In the genomic region with DNA sequence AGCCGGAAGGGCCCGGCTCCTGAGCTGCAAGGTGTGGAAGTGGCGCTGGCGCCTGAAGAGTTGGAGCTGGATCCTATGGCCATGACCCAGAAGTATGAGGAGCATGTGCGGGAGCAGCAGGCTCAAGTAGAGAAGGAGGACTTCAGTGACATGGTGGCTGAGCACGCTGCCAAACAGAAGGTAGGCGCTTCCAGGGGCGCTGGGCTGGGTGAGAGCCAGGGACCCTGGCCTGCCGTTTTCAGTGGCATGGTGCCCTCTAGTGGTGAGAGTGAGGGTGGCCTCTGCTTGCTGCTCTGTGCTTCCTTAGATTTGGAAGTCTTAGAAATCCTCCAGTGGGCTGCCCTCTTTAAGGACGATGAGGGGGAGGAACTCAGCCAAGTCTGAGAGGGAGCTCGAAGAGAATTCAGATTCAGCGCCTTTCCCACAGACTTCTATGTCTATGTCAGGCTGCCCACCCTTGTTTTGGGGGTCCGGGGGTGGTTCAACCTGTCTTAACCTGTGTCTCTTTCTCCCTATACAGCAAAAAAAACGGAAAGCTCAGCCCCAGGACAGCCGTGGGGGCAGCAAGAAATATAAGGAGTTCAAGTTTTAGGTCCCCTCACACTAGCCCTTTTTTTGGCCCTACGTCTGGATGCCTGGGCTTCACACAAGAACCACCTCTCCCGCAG, we compare ENCODE assay signal across 8 cellular contexts. TPM values are rescaled to one million over a fixed set of nuclear protein-coding genes. Genes with fewer than 3 reads are reported as not detected.
DNase-seq lines count a peak whose midpoint lies in the region; ATAC-seq and TF ChIP-seq lines count a peak whose summit lies in the region.

No MANE protein-coding gene starts in this region.

- H3K27ac Mint-ChIP-seq in HFFc6 = peak overlapping the region; percentile 90
- H3K27ac Mint-ChIP-seq in activated T-cell treated with anti-CD3 and anti-CD28 coated beads, Interleukin-2, amount 50 U/mL, for 24 hours = peak overlapping the region; percentile 94
- H3K27ac Mint-ChIP-seq in naive thymus-derived CD4-positive, alpha-beta T cell = peak overlapping the region; percentile 88 to 99 (median 94)

- H3K36me3 ChIP-seq in OCI-LY3 (replicated peaks; ENCODE audit: low read depth, low read length) (peaks cover 61% of the 10 kb centered on the region), esophagus (ENCODE audit: control insufficient read depth in 2 of 2, insufficient read depth in 2 of 2, low read length in 1 of 2) (peaks cover 3 to 20% of the 10 kb centered on the region in 2 donors)
- H3K36me3 ChIP-seq in naive thymus-derived CD4-positive, alpha-beta T cell (ENCODE audit: control insufficient read depth in 2 of 3, insufficient read depth in 3 of 3, low read length in 3 of 3) = peaks cover 16 to 53% (median 30%) of the 10 kb centered on the region in 3 experiments

- no peaks in the 10 kb centered on the region for H3K9me3 Mint-ChIP-seq in HFFc6
- no peaks in the 10 kb centered on the region for H3K9me3 Mint-ChIP-seq in activated T-cell treated with anti-CD3 and anti-CD28 coated beads, Interleukin-2, amount 50 U/mL, for 24 hours
- H3K9me3 Mint-ChIP-seq in naive thymus-derived CD4-positive, alpha-beta T cell = peaks cover 0 to 6% (median 0%) of the 10 kb centered on the region in 11 donors

- H2AFZ ChIP-seq in OCI-LY3 (ENCODE audit: low read depth, low read length) = no peak overlapping the region

- H3K4me3 ChIP-seq in OCI-LY3 (ENCODE audit: low read length) (no peak overlapping the region), esophagus (ENCODE audit: low read depth in 1 of 2, low read length in 2 of 2) (no peak overlapping the region)
- no peak overlapping the region for H3K4me3 ChIP-seq in naive thymus-derived CD4-positive, alpha-beta T cell (ENCODE audit: low read length)

- no peaks in the 10 kb centered on the region; the same call in none of the 2 replicates for H3K27me3 Mint-ChIP-seq in HFFc6 (ENCODE audit: insufficient read depth)
- H3K27me3 Mint-ChIP-seq in activated T-cell treated with anti-CD3 and anti-CD28 coated beads, Interleukin-2, amount 50 U/mL, for 24 hours = no peaks in the 10 kb centered on the region
- H3K27me3 Mint-ChIP-seq in naive thymus-derived CD4-positive, alpha-beta T cell = no peaks in the 10 kb centered on the region

- H3K27me3 ChIP-seq in OCI-LY3 (ENCODE audit: low read depth, low read length) = no peaks in the 10 kb centered on the region
- H3K27me3 ChIP-seq in esophagus (ENCODE audit: control insufficient read depth in 1 of 2, insufficient read depth in 2 of 2, low read length in 2 of 2) = no peaks in the 10 kb centered on the region
- H3K27me3 ChIP-seq in naive thymus-derived CD4-positive, alpha-beta T cell (ENCODE audit: control insufficient read depth in 2 of 2, insufficient read depth in 2 of 2, low read length in 2 of 2) = no peaks in the 10 kb centered on the region

- no peak overlapping the region for H3K9ac ChIP-seq in OCI-LY3 (ENCODE audit: low read length)

- peaks cover 41% of the 10 kb centered on the region for H3K4me1 Mint-ChIP-seq in HFFc6 (ENCODE audit: low read depth)
- peaks cover 73% of the 10 kb centered on the region for H3K4me1 Mint-ChIP-seq in activated T-cell treated with anti-CD3 and anti-CD28 coated beads, Interleukin-2, amount 50 U/mL, for 24 hours (ENCODE audit: low read depth)
- peaks cover 50 to 67% (median 58%) of the 10 kb centered on the region in 7 donors for H3K4me1 Mint-ChIP-seq in naive thymus-derived CD4-positive, alpha-beta T cell

- DNase-seq in C1 segment of cervical spinal cord (lab: John Stamatoyannopoulos, UW) (peak in 10 of 14 donors; percentile 20 to 69 (median 35)), HFFc6 (peak; percentile 52)
- DNase-seq in activated T-cell treated with anti-CD3 and anti-CD28 coated beads, Interleukin-2, amount 50 U/mL, for 24 hours = peak; percentile 81
- DNase-seq in naive thymus-derived CD4-positive, alpha-beta T cell = peak; percentile 55 to 78 (median 71)
- DNase-seq in stimulated activated naive CD8-positive, alpha-beta T cell treated with anti-CD3 and anti-CD28 coated beads, Interleukin-15, Interleukin-2, amounts not matched to agents 100 U/mL and 50 U/mL, for 24 hours = peak; percentile 83

- H3K4me3 Mint-ChIP-seq in HFFc6 = peak overlapping the region; percentile 52
- H3K4me3 Mint-ChIP-seq in activated T-cell treated with anti-CD3 and anti-CD28 coated beads, Interleukin-2, amount 50 U/mL, for 24 hours = peak overlapping the region; percentile 19
- peak overlapping the region; percentile 15 to 96 (median 78) for H3K4me3 Mint-ChIP-seq in naive thymus-derived CD4-positive, alpha-beta T cell

- peaks cover 3% of the 10 kb centered on the region; the same call in 1 of the 2 replicates for H4K20me1 ChIP-seq in OCI-LY3 (ENCODE audit: insufficient read depth, low read length)

- ATAC-seq in naive thymus-derived CD4-positive, alpha-beta T cell = peak; percentile 58
- ATAC-seq in stimulated activated naive CD8-positive, alpha-beta T cell treated with anti-CD3 and anti-CD28 coated beads, Interleukin-15, Interleukin-2, amounts not matched to agents 100 U/mL and 50 U/mL, for 24 hours = peak; percentile 45
- no peak for ATAC-seq in HG03280 (IDR thresholded peaks at IDR 0.05; ENCODE audit: unreplicated experiment)

- intact Hi-C loops in naive thymus-derived CD4-positive, alpha-beta T cell (cut with micrococcal nuclease) = loop anchor here (1.0 to 5.0 kb wide), 7 partner anchors 23 to 66 kb away; a partner anchor contains a TSS

- H3K36me3 Mint-ChIP-seq in HFFc6 (ENCODE audit: low read depth) = peaks cover 68% of the 10 kb centered on the region
- peaks cover 85% of the 10 kb centered on the region for H3K36me3 Mint-ChIP-seq in activated T-cell treated with anti-CD3 and anti-CD28 coated beads, Interleukin-2, amount 50 U/mL, for 24 hours (ENCODE audit: low read depth)
- H3K36me3 Mint-ChIP-seq in naive thymus-derived CD4-positive, alpha-beta T cell = peaks cover 20 to 58% (median 44%) of the 10 kb centered on the region in 5 donors

- H3K4me2 ChIP-seq in OCI-LY3 (ENCODE audit: low read length) = no peak overlapping the region

- TF ChIP-seq CTCF in HFFc6 (IDR thresholded peaks at IDR 0.05) (peak; percentile 97), OCI-LY3 (IDR thresholded peaks at IDR 0.05; ENCODE audit: low read depth, low read length) (peak; percentile 95)

- 47 to 48% methylated on average over 17 of the region's 17 CpGs for WGBS in esophagus, 2 donors

- H3K79me2 ChIP-seq in OCI-LY3 (ENCODE audit: low read length) = peaks cover 8% of the 10 kb centered on the region

- CTCF ChIA-PET in naive thymus-derived CD4-positive, alpha-beta T cell (lab: Charles Lee) = interaction anchor here (0.5 to 8.7 kb wide), 32 partner anchors 8 to 291 kb away, joined by 3 to 67 read pairs (median 5); a partner anchor contains a TSS

- peak overlapping the region; percentile 70 for H3K27ac ChIP-seq in OCI-LY3 (ENCODE audit: low read length)
- H3K27ac ChIP-seq in esophagus (ENCODE audit: low read depth in 2 of 2, low read length in 1 of 2) = peak overlapping the region; percentile 77 to 92
- H3K27ac ChIP-seq in naive thymus-derived CD4-positive, alpha-beta T cell (ENCODE audit: low read depth, low read length) = peak overlapping the region; percentile 84

- H3K9me3 ChIP-seq in OCI-LY3 (ENCODE audit: insufficient read depth, low read length) = no peaks in the 10 kb centered on the region
- no peaks in the 10 kb centered on the region for H3K9me3 ChIP-seq in esophagus (ENCODE audit: control insufficient read depth in 2 of 2, insufficient read depth in 1 of 2, low read depth in 1 of 2, low read length in 1 of 2)
- no peaks in the 10 kb centered on the region for H3K9me3 ChIP-seq in naive thymus-derived CD4-positive, alpha-beta T cell (ENCODE audit: control insufficient read depth in 2 of 3, low read length in 3 of 3)

- POLR2A ChIA-PET in naive thymus-derived CD4-positive, alpha-beta T cell (lab: Charles Lee) = interaction anchor here (0.6 to 8.2 kb wide), 15 partner anchors 8 to 365 kb away, joined by 3 to 139 read pairs (median 5); a partner anchor contains a TSS

- H3K4me1 ChIP-seq in OCI-LY3 (ENCODE audit: low read length) = peaks cover 23% of the 10 kb centered on the region
- peaks cover 0 to 6% of the 10 kb centered on the region in 2 donors for H3K4me1 ChIP-seq in esophagus (ENCODE audit: control insufficient read depth in 2 of 2, insufficient read depth in 2 of 2, low read length in 1 of 2)
- peaks cover 18 to 19% of the 10 kb centered on the region in 2 donors for H3K4me1 ChIP-seq in naive thymus-derived CD4-positive, alpha-beta T cell (ENCODE audit: control insufficient read depth in 2 of 2, insufficient read depth in 2 of 2, low read length in 2 of 2)

RNA-seq across cellular contexts. Expression of a gene that starts 1.8 kb away (rescaled TPM):
- 100 to 1,000 TPM in 2 of 6 experiments, 10 to 100 TPM in 4; 82.8 to 114 (median 91.8) TPM for total RNA-seq in HFFc6 (2021; fragmentation: NEBNext Ultra II Directional; extraction: Animal tissue kit (Norgen Biotek cat#: 25700))
- 10 to 100 TPM; 16.0 to 24.8 TPM for polyA plus RNA-seq in esophagus
- 100 to 1,000 TPM; 100 to 314 (median 252) TPM for total RNA-seq in naive thymus-derived CD4-positive, alpha-beta T cell
- polyA plus RNA-seq in naive thymus-derived CD4-positive, alpha-beta T cell = 100 to 1,000 TPM in 1 of 2 donors, 10 to 100 TPM in 1; 48.0 to 116 TPM

RNA-seq across cellular contexts. Expression of a gene that starts 16.1 kb away (rescaled TPM):
- total RNA-seq in HFFc6 (2021; fragmentation: NEBNext Ultra II Directional; extraction: Animal tissue kit (Norgen Biotek cat#: 25700)) = 100 to 1,000 TPM; 199 to 240 (median 222) TPM
- polyA plus RNA-seq in esophagus = 10 to 100 TPM; 61.9 to 80.2 TPM
- total RNA-seq in naive thymus-derived CD4-positive, alpha-beta T cell = 100 to 1,000 TPM; 163 to 248 (median 206) TPM
- polyA plus RNA-seq in naive thymus-derived CD4-positive, alpha-beta T cell = 100 to 1,000 TPM in 1 of 2 donors, 10 to 100 TPM in 1; 81.8 to 140 TPM

RNA-seq across cellular contexts. Expression of a gene that starts 19.3 kb away (rescaled TPM):
- under 1 TPM in 1 of 6 experiments, not detected in 5; 0.14 TPM for total RNA-seq in HFFc6 (2021; fragmentation: NEBNext Ultra II Directional; extraction: Animal tissue kit (Norgen Biotek cat#: 25700))
- under 1 TPM in 1 of 2 donors, not detected in 1; 0.01 TPM for polyA plus RNA-seq in esophagus
- total RNA-seq in naive thymus-derived CD4-positive, alpha-beta T cell = not detected
- not detected for polyA plus RNA-seq in naive thymus-derived CD4-positive, alpha-beta T cell

RNA-seq across cellular contexts. Expression of a gene that starts 42.0 kb away (rescaled TPM):
- 1 to 10 TPM; 2.1 to 3.8 (median 2.7) TPM for total RNA-seq in HFFc6 (2021; fragmentation: NEBNext Ultra II Directional; extraction: Animal tissue kit (Norgen Biotek cat#: 25700))
- under 1 TPM; 0.05 to 0.06 TPM for polyA plus RNA-seq in esophagus
- total RNA-seq in naive thymus-derived CD4-positive, alpha-beta T cell = 1 to 10 TPM in 2 of 5 experiments, not detected in 3; 1.4 to 4.2 TPM
- not detected for polyA plus RNA-seq in naive thymus-derived CD4-positive, alpha-beta T cell

RNA-seq across cellular contexts. Expression of a gene that starts 56.5 kb away (rescaled TPM):
- under 1 TPM in 2 of 6 experiments, not detected in 4; 0.33 to 0.83 TPM for total RNA-seq in HFFc6 (2021; fragmentation: NEBNext Ultra II Directional; extraction: Animal tissue kit (Norgen Biotek cat#: 25700))
- 10 to 100 TPM; 36.1 to 66.5 TPM for polyA plus RNA-seq in esophagus
- under 1 TPM in 1 of 5 experiments, not detected in 4; 0.42 TPM for total RNA-seq in naive thymus-derived CD4-positive, alpha-beta T cell
- not detected for polyA plus RNA-seq in naive thymus-derived CD4-positive, alpha-beta T cell

Comparison
In these comparisons a context has a peak if more than half of its experiments do, and no peak if none do; other contexts are left out.
1. H3K4me3 Mint-ChIP-seq: peak in every context shown above with its lines; median percentile 78 in naive thymus-derived CD4-positive, alpha-beta T cell; 52 in HFFc6; 19 in activated T-cell treated with anti-CD3 and anti-CD28 coated beads, Interleukin-2, amount 50 U/mL, for 24 hours.